21 cellular contexts compared by ENCODE assay signal in genomic region chr6:35161776-35162607, GRCh38. TPM values are rescaled to one million over a fixed set of nuclear protein-coding genes. Genes with fewer than 3 reads are reported as not detected.
DNase-seq lines count a peak whose midpoint lies in the region; ATAC-seq, FAIRE-seq and TF ChIP-seq lines count a peak whose summit lies in the region.
"Had no signal": no experiment of that assay in that cellular context is flagged by ENCODE, and none has a peak within 500 bp of the region (broad histone marks: within the 10 kb centered on the region; RNA-seq: fewer than 3 reads in every experiment).

No MANE protein-coding gene starts in this region.

- no CpG with 5 or more reads among the region's 5 CpGs for WGBS in IMR-90 (ENCODE audit: extremely low coverage in 2 of 2, insufficient read length in 1 of 2), 2 experiments
- whole genome bisulfite sequencing in adrenal gland, 4 donors = 32 to 46% (median 37%) methylated on average over 5 of the region's 5 CpGs
- WGBS in small intestine, 3 donors = 30 to 51% (median 40%) methylated on average over 5 of the region's 5 CpGs

- no peak overlapping the region for H3K23ac ChIP-seq in IMR-90 (ENCODE audit: low read depth, low read length)

- CTCF ChIA-PET in IMR-90 (lab: Yijun Ruan, JAX) = no interaction called here

- H3K9me3 Mint-ChIP-seq in neural progenitor cell = no peaks in the 10 kb centered on the region
- H3K9me3 Mint-ChIP-seq: activated naive CD8-positive, alpha-beta T cell treated with anti-CD3 and anti-CD28 coated beads for 36 hours; activated T-helper 1 cell treated with anti-CD3 and anti-CD28 coated beads, Interleukin-12 subunit alpha, Interleukin-12 subunit beta, Interleukin-2, Interleukin-4 antibody, amounts not matched to agents 30 ng/mL and 10 ng/mL and 1 ng/mL, durations not matched to agents 14 hours and 24 hours and 36 hours; neural crest cell had no signal

- H3K36me3 ChIP-seq in IMR-90 (ENCODE audit: control insufficient read depth, insufficient read depth, low read length) (no peaks in the 10 kb centered on the region), adrenal gland (replicated peaks in 1 of 2) (no peaks in the 10 kb centered on the region), neural progenitor cell (no peaks in the 10 kb centered on the region), small intestine (ENCODE audit: control insufficient read depth in 2 of 2, insufficient read depth in 2 of 2, low read length in 2 of 2) (no peaks in the 10 kb centered on the region)
- H3K36me3 ChIP-seq: brain microvascular endothelial cell, spleen had no signal

- BruUV-seq in IMR-90 (replicated peaks; lab: Mats Ljungman, UMichigan) = no TSS peak

- H3K4ac ChIP-seq in IMR-90 (ENCODE audit: low read depth, low read length) = 0 out of 2 replicates have a peak overlapping the region, but pooled peaks have one; percentile 12

- DNase-seq in IMR-90 = no peak
- DNase-seq in adrenal gland = peak in 6 of 7 donors; percentile 45 to 75 (median 64)
- DNase-seq in fibroblast of the aortic adventitia (ENCODE audit: low read depth) = peak; percentile 28
- no peak for DNase-seq in neural progenitor cell (ENCODE audit: low spot score)
- DNase-seq in activated CD4-positive, alpha-beta T cell treated with anti-CD3 and anti-CD28 coated beads for 4 hours = no peak
- DNase-seq in NCI-H187 (lab: John Stamatoyannopoulos, UW) = no peak
- DNase-seq in small intestine = no peak
- DNase-seq: activated CD4-positive, CD25-positive, alpha-beta regulatory T cell treated with anti-CD3 and anti-CD28 coated beads, Interleukin-2, amount 50 U/mL, for 72 hours; activated naive CD8-positive, alpha-beta T cell treated with anti-CD3 and anti-CD28 coated beads for 36 hours; brain microvascular endothelial cell; foreskin keratinocyte; kidney glomerular epithelial cell; NCI-H1105 treated with DMSO at 0.1 percent for 48 hours; NCI-H510A; spleen; SW 1271 had no signal

- peaks cover 7% of the 10 kb centered on the region for H3F3A ChIP-seq in neural progenitor cell (ENCODE audit: low read depth)

- in situ Hi-C loops in IMR-90 (cut with MboI; ENCODE audit: low sequenced_read_pairs) = no loop called here

- no peak overlapping the region for H3K4me3 Mint-ChIP-seq in neural progenitor cell
- H3K4me3 Mint-ChIP-seq: activated naive CD8-positive, alpha-beta T cell treated with anti-CD3 and anti-CD28 coated beads for 36 hours; activated T-helper 1 cell treated with anti-CD3 and anti-CD28 coated beads, Interleukin-12 subunit alpha, Interleukin-12 subunit beta, Interleukin-2, Interleukin-4 antibody, amounts not matched to agents 30 ng/mL and 10 ng/mL and 1 ng/mL, durations not matched to agents 14 hours and 24 hours and 36 hours; neural crest cell had no signal

- peaks cover 13% of the 10 kb centered on the region for H3K27me3 Mint-ChIP-seq in neural progenitor cell (ENCODE audit: insufficient read depth, low read depth)

- H3K9me3 ChIP-seq in IMR-90 (ENCODE audit: control insufficient read depth, insufficient read depth, low read length) (0 out of 2 replicates have a peak, but pooled peaks cover 2% of the 10 kb centered on the region), adrenal gland (replicated peaks in 1 of 3) (no peaks in the 10 kb centered on the region), neural progenitor cell (ENCODE audit: low read depth) (no peaks in the 10 kb centered on the region), small intestine (ENCODE audit: control insufficient read depth, low read depth) (no peaks in the 10 kb centered on the region)
- H3K9me3 ChIP-seq: spleen had no signal

- H2AK9ac ChIP-seq in IMR-90 (replicated peaks; ENCODE audit: low read depth, low read length, poor library complexity) = peak overlapping the region; percentile 44

- no peak overlapping the region for H2AFZ ChIP-seq in IMR-90 (replicated peaks; ENCODE audit: low read length, poor library complexity)
- H2AFZ ChIP-seq in neural progenitor cell (replicated peaks) = no peak overlapping the region

- H2BK5ac ChIP-seq in IMR-90 (ENCODE audit: low read depth, low read length, poor library complexity, severe bottlenecking) = no peak overlapping the region

- peaks cover 17% of the 10 kb centered on the region for H3K4me1 ChIP-seq in IMR-90 (ENCODE audit: control insufficient read depth, insufficient read depth, low read length)
- H3K4me1 ChIP-seq in adrenal gland (replicated peaks in 1 of 2) = peaks cover 9 to 17% of the 10 kb centered on the region in 2 donors
- H3K4me1 ChIP-seq in neural progenitor cell = peaks cover 21% of the 10 kb centered on the region
- H3K4me1 ChIP-seq in small intestine (ENCODE audit: control insufficient read depth in 2 of 2, insufficient read depth in 1 of 2, low read depth in 1 of 2, low read length in 1 of 2) = no peaks in the 10 kb centered on the region

- H4K20me1 ChIP-seq in IMR-90 (ENCODE audit: insufficient read depth, low read length) = no peaks in the 10 kb centered on the region
- no peaks in the 10 kb centered on the region for H4K20me1 ChIP-seq in neural progenitor cell (ENCODE audit: low read depth)

- POLR2A ChIA-PET in IMR-90 (lab: Charles Lee; ENCODE audit: unreplicated experiment) = no interaction called here

- no peaks in the 10 kb centered on the region for H3K79me1 ChIP-seq in IMR-90 (ENCODE audit: low read depth in 1 of 2, low read length in 2 of 2)

- H3K56ac ChIP-seq in IMR-90 (ENCODE audit: extremely low read depth, insufficient read depth, low read length) = no peak overlapping the region

- no peak overlapping the region for H3K4me3 ChIP-seq in IMR-90 (ENCODE audit: insufficient read depth, low read depth, low read length)
- no peak overlapping the region for H3K4me3 ChIP-seq in adrenal gland
- H3K4me3 ChIP-seq in fibroblast of the aortic adventitia (ENCODE audit: low read depth, low read length) = no peak overlapping the region
- H3K4me3 ChIP-seq in neural progenitor cell = no peak overlapping the region
- no peak overlapping the region for H3K4me3 ChIP-seq in small intestine (ENCODE audit: low read depth in 1 of 2, low read length in 2 of 2)
- H3K4me3 ChIP-seq: spleen had no signal

- intact Hi-C loops in IMR-90 (cut with micrococcal nuclease) (no loop called here), adrenal gland (cut with DNase I) (no loop called here)

- no peak overlapping the region for H3K27ac ChIP-seq in IMR-90 (ENCODE audit: insufficient read depth, low read length)
- peak overlapping the region in 1 of 5 donors; percentile 59 for H3K27ac ChIP-seq in adrenal gland
- no peak overlapping the region for H3K27ac ChIP-seq in neural progenitor cell
- no peak overlapping the region for H3K27ac ChIP-seq in small intestine (ENCODE audit: low read depth in 1 of 2, low read length in 1 of 2)
- H3K27ac ChIP-seq: brain microvascular endothelial cell, foreskin keratinocyte had no signal

- no peaks in the 10 kb centered on the region for H3K79me2 ChIP-seq in neural progenitor cell (ENCODE audit: low read depth)

- no peak overlapping the region for H3K4me2 ChIP-seq in IMR-90 (ENCODE audit: low read depth, low read length)
- peak overlapping the region; percentile 35 for H3K4me2 ChIP-seq in neural progenitor cell

- H3K9me1 ChIP-seq in IMR-90 (ENCODE audit: insufficient read depth, low read length) = peaks cover 13% of the 10 kb centered on the region

- H3K14ac ChIP-seq in IMR-90 (replicated peaks; ENCODE audit: low read depth, low read length) = no peak overlapping the region

- H3K4me1 Mint-ChIP-seq in neural progenitor cell = peaks cover 28% of the 10 kb centered on the region
- H3K4me1 Mint-ChIP-seq: activated naive CD8-positive, alpha-beta T cell treated with anti-CD3 and anti-CD28 coated beads for 36 hours had no signal

- no peaks in the 10 kb centered on the region; the same call in 1 of the 2 replicates for H3K27me3 ChIP-seq in IMR-90 (ENCODE audit: control insufficient read depth, insufficient read depth, low read length)
- H3K27me3 ChIP-seq in adrenal gland = no peaks in the 10 kb centered on the region
- H3K27me3 ChIP-seq in neural progenitor cell = no peaks in the 10 kb centered on the region
- H3K27me3 ChIP-seq in small intestine (ENCODE audit: control insufficient read depth in 2 of 2, insufficient read depth in 2 of 2, low read length in 2 of 2) = no peaks in the 10 kb centered on the region
- H3K27me3 ChIP-seq: brain microvascular endothelial cell, foreskin keratinocyte, spleen had no signal

- no peak overlapping the region for H4K5ac ChIP-seq in IMR-90 (ENCODE audit: low read depth, low read length)

- TF ChIP-seq CTCF in IMR-90 (conservative IDR thresholded peaks at IDR 0.05; ENCODE audit: low read depth, low read length) (no peak), adrenal gland (IDR thresholded peaks at IDR 0.05) (no peak), fibroblast of the aortic adventitia (IDR thresholded peaks at IDR 0.05; ENCODE audit: insufficient read depth, low read length) (no peak), neural progenitor cell (IDR thresholded peaks at IDR 0.05) (no peak)

- H2AK5ac ChIP-seq in IMR-90 (ENCODE audit: low read depth, low read length) = no peak overlapping the region

- dilution Hi-C loops in IMR-90 (cut with HindIII; ENCODE audit: low sequenced_read_pairs, unreplicated experiment) = no loop called here

- no peak overlapping the region for H2BK20ac ChIP-seq in IMR-90 (ENCODE audit: low read depth, low read length)

- ATAC-seq in IMR-90 (ENCODE audit: low read depth) = no peak
- no peak for ATAC-seq in GM18517 (IDR thresholded peaks at IDR 0.05; ENCODE audit: unreplicated experiment)
- ATAC-seq: foreskin keratinocyte, HCT116 had no signal

- TF ChIP-seq POLR2A in IMR-90 (IDR thresholded peaks at IDR 0.05; ENCODE audit: low read depth, low read length) (no peak), adrenal gland (IDR thresholded peaks at IDR 0.05) (no peak)

- H3K36me3 Mint-ChIP-seq in neural progenitor cell = no peaks in the 10 kb centered on the region
- H3K36me3 Mint-ChIP-seq: activated naive CD8-positive, alpha-beta T cell treated with anti-CD3 and anti-CD28 coated beads for 36 hours had no signal

- no peak overlapping the region for H2BK15ac ChIP-seq in IMR-90 (ENCODE audit: low read depth, low read length)

- H3K9ac ChIP-seq in IMR-90 (ENCODE audit: low read depth, low read length) = no peak overlapping the region
- no peak overlapping the region for H3K9ac ChIP-seq in neural progenitor cell

- no peak for FAIRE-seq in small intestine (lab: Jason Lieb, UNC)

- H4K91ac ChIP-seq in IMR-90 (ENCODE audit: insufficient read depth, low read depth, low read length) = no peak overlapping the region

- peak overlapping the region; percentile 11; the same call in 1 of the 2 replicates for H3K18ac ChIP-seq in IMR-90 (ENCODE audit: low read depth, low read length)

- no peak for TF ChIP-seq RAD21 in IMR-90 (IDR thresholded peaks at IDR 0.05; ENCODE audit: low read length)

- no peak overlapping the region for H3K27ac Mint-ChIP-seq in neural progenitor cell
- H3K27ac Mint-ChIP-seq: activated naive CD8-positive, alpha-beta T cell treated with anti-CD3 and anti-CD28 coated beads for 36 hours; progenitor cell of endocrine pancreas had no signal

- H4K8ac ChIP-seq in IMR-90 (ENCODE audit: low read depth in 2 of 2, low read length in 2 of 2) = no peak overlapping the region

- no peak overlapping the region for H2BK120ac ChIP-seq in IMR-90 (ENCODE audit: low read depth, low read length)

RNA-seq across cellular contexts. Expression of gene TCP11, which starts 20.9 kb away (rescaled TPM):
- total RNA-seq in IMR-90 (2012; rRNA removed) = 0.36 and 0.56 TPM in 2 replicates
- polyA plus RNA-seq in IMR-90 (2012; rRNA removed) = 0.30 and 0.34 TPM in 2 replicates
- 0.16 TPM in 1 of 2 replicates, not detected in the other for polyA plus RNA-seq in IMR-90 (2012; cell fraction: cytosol; rRNA removed)
- polyA plus RNA-seq in IMR-90 (2012; cell fraction: nucleus; rRNA removed; ENCODE audit: low replicate concordance) = 0.09 and 0.11 TPM in 2 replicates
- total RNA-seq in adrenal gland = under 1 TPM in 3 of 8 donors, not detected in 5; 0.24 to 0.40 (median 0.28) TPM
- under 1 TPM in 1 of 3 donors, not detected in 2; 0.13 TPM for polyA plus RNA-seq in adrenal gland
- total RNA-seq in fibroblast of the aortic adventitia (ENCODE audit: low replicate concordance) = 0.36 TPM in 1 of 2 replicates, not detected in the other
- 0.25 TPM in 1 of 2 replicates, not detected in the other for total RNA-seq in neural progenitor cell (ENCODE audit: low replicate concordance)
- not detected for polyA plus RNA-seq in small intestine
- total RNA-seq: activated naive CD8-positive, alpha-beta T cell treated with anti-CD3 and anti-CD28 coated beads for 36 hours; activated T-helper 1 cell treated with anti-CD3 and anti-CD28 coated beads, Interleukin-12 subunit alpha, Interleukin-12 subunit beta, Interleukin-2, Interleukin-4 antibody, amounts not matched to agents 30 ng/mL and 10 ng/mL and 1 ng/mL, durations not matched to agents 14 hours and 24 hours and 36 hours; foreskin keratinocyte; neural crest cell; progenitor cell of endocrine pancreas; spleen had no signal
- polyA plus RNA-seq: spleen had no signal

RNA-seq across cellular contexts. Expression of gene SCUBE3, which starts 51.8 kb away (rescaled TPM):
- 19.9 and 21.1 TPM in 2 replicates for total RNA-seq in IMR-90 (2012; rRNA removed)
- polyA plus RNA-seq in IMR-90 (2012; rRNA removed) = 41.5 and 45.5 TPM in 2 replicates
- polyA plus RNA-seq in IMR-90 (2012; cell fraction: cytosol; rRNA removed) = 24.2 and 25.6 TPM in 2 replicates
- polyA plus RNA-seq in IMR-90 (2012; cell fraction: nucleus; rRNA removed; ENCODE audit: low replicate concordance) = 53.9 and 65.7 TPM in 2 replicates
- total RNA-seq in adrenal gland = 10 to 100 TPM in 5 of 8 donors, 1 to 10 TPM in 3; 1.9 to 32.8 (median 12.1) TPM
- 1 to 10 TPM in 2 of 3 donors, under 1 TPM in 1; 0.61 to 2.9 (median 1.6) TPM for polyA plus RNA-seq in adrenal gland
- 1.8 and 10.0 TPM in 2 replicates for total RNA-seq in fibroblast of the aortic adventitia (ENCODE audit: low replicate concordance)
- 9.0 and 11.4 TPM in 2 replicates for total RNA-seq in neural progenitor cell (ENCODE audit: low replicate concordance)
- polyA plus RNA-seq in small intestine = under 1 TPM in 1 of 3 donors, not detected in 2; 0.12 TPM
- total RNA-seq: activated naive CD8-positive, alpha-beta T cell treated with anti-CD3 and anti-CD28 coated beads for 36 hours; activated T-helper 1 cell treated with anti-CD3 and anti-CD28 coated beads, Interleukin-12 subunit alpha, Interleukin-12 subunit beta, Interleukin-2, Interleukin-4 antibody, amounts not matched to agents 30 ng/mL and 10 ng/mL and 1 ng/mL, durations not matched to agents 14 hours and 24 hours and 36 hours; foreskin keratinocyte had no signal

Comparison
In these comparisons a context has a peak if more than half of its experiments do, and no peak if none do; other contexts are left out.
1. DNase-seq: peak in adrenal gland (6 of 7) and fibroblast of the aortic adventitia (single experiment); none in IMR-90 (single experiment), neural progenitor cell (single experiment), activated CD4-positive, alpha-beta T cell treated with anti-CD3 and anti-CD28 coated beads for 4 hours (0 of 2), NCI-H187 (0 of 2) and small intestine (single experiment).